8 cellular contexts compared by ENCODE assay signal in the genomic region with DNA sequence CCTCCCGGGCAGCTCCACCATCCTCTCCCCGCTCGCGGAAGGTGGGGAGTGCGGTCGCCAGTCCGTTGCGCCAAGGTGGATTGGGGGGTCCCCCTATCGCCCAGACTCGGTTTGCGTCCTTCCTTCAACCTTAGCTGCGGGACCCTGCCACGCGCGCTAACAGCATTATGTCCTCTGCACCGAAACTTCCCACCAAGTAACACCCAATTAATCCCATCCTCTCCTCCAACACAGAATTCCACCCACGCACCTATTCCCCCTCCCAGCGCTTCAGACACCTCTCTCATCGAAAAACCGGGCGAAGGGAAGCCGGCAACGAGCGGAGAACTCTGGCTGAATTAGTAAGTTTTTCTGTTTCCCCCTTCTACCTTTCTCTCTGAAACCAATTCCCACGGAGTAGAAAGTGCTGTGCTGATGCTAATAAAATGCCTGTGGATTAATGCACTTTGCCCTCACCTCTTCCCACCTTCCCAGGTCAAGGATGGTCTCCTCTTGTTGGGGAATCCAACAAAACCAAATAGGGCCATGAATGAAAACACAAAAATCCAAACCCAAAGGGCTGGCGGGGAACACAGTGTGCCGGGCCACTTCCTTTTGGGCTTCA. TPM values are rescaled to one million over a fixed set of nuclear protein-coding genes. Genes with fewer than 3 reads are reported as not detected.
DNase-seq lines count a peak whose midpoint lies in the region; TF ChIP-seq lines count a peak whose summit lies in the region.

No MANE protein-coding gene starts in this region.

- H3K9me2 ChIP-seq in OCI-LY1 (ENCODE audit: low read depth, low read length) = no peaks in the 10 kb centered on the region

- no peak for TF ChIP-seq CTCF in OCI-LY1 (IDR thresholded peaks at IDR 0.05; ENCODE audit: low read length)
- TF ChIP-seq CTCF in prostate gland (IDR thresholded peaks at IDR 0.05) = no peak

- DNase-seq in EH (ENCODE audit: low read depth) = peak; percentile 13
- DNase-seq in prostate gland (ENCODE audit: low spot score) = no peak
- no peak for DNase-seq in SK-N-DZ (ENCODE audit: low spot score)
- DNase-seq in NCI-H1436 (lab: John Stamatoyannopoulos, UW) = no peak
- DNase-seq in glomerular visceral epithelial cell (ENCODE audit: extremely low spot score) = no peak
- no peak for DNase-seq in mucosa of gallbladder (ENCODE audit: low spot score)

- no peaks in the 10 kb centered on the region for H3F3A ChIP-seq in OCI-LY1 (ENCODE audit: insufficient read depth, low read length)

- TF ChIP-seq POLR2A in prostate gland (IDR thresholded peaks at IDR 0.05) = no peak

- WGBS in esophagus, 2 donors = 10 to 11% methylated on average over 27 of the region's 27 CpGs
- 8% methylated on average over 27 of the region's 27 CpGs for WGBS in prostate gland

- H3K9me3 ChIP-seq in OCI-LY1 (ENCODE audit: low read length) = no peaks in the 10 kb centered on the region
- no peaks in the 10 kb centered on the region for H3K9me3 ChIP-seq in esophagus (ENCODE audit: control insufficient read depth in 2 of 2, insufficient read depth in 1 of 2, low read depth in 1 of 2, low read length in 1 of 2)
- no peaks in the 10 kb centered on the region for H3K9me3 ChIP-seq in prostate gland

- intact Hi-C loops in prostate gland (cut with DNase I) = loop anchor here (5.0 to 10.0 kb wide), 3 partner anchors 949 to 1287 kb away; a partner anchor contains a TSS

- peak overlapping the region; percentile 61 for H3K9ac ChIP-seq in OCI-LY1 (ENCODE audit: low read length)

- H3K27me3 ChIP-seq in OCI-LY1 (ENCODE audit: insufficient read depth, low read length) (peaks cover 24% of the 10 kb centered on the region; the same call in 1 of the 2 replicates), esophagus (ENCODE audit: control insufficient read depth in 1 of 2, insufficient read depth in 2 of 2, low read length in 2 of 2) (peaks cover 0 to 33% of the 10 kb centered on the region in 2 donors), prostate gland (replicated peaks; ENCODE audit: insufficient read depth) (no peaks in the 10 kb centered on the region)

- peak overlapping the region; percentile 91 for H3K4me2 ChIP-seq in OCI-LY1 (ENCODE audit: low read length)

- H3K36me3 ChIP-seq in OCI-LY1 (ENCODE audit: insufficient read depth, low read length) = no peaks in the 10 kb centered on the region
- H3K36me3 ChIP-seq in esophagus (ENCODE audit: control insufficient read depth in 2 of 2, insufficient read depth in 2 of 2, low read length in 1 of 2) = no peaks in the 10 kb centered on the region
- no peaks in the 10 kb centered on the region for H3K36me3 ChIP-seq in prostate gland

- no peaks in the 10 kb centered on the region for H4K20me1 ChIP-seq in OCI-LY1 (ENCODE audit: insufficient read depth, low read length)

- H3K27ac ChIP-seq in OCI-LY1 (ENCODE audit: low read depth, low read length, poor library complexity, severe bottlenecking) (no peak overlapping the region), esophagus (ENCODE audit: low read depth in 2 of 2, low read length in 1 of 2) (peak overlapping the region in 1 of 2 donors; percentile 25), prostate gland (peak overlapping the region; percentile 85 to 87)

- H3K79me2 ChIP-seq in OCI-LY1 (ENCODE audit: insufficient read depth, low read length) = no peaks in the 10 kb centered on the region

- H3K4me3 ChIP-seq in OCI-LY1 (ENCODE audit: low read depth, low read length, poor library complexity, severe bottlenecking) (peak overlapping the region; percentile 63), esophagus (ENCODE audit: low read depth in 1 of 2, low read length in 2 of 2) (peak overlapping the region; percentile 31 to 38), prostate gland (peak overlapping the region; percentile 39 to 44)

- H2AFZ ChIP-seq in OCI-LY1 (ENCODE audit: low read length) = 0 out of 2 replicates have a peak overlapping the region, but pooled peaks have one; percentile 36

- H3K4me1 ChIP-seq in OCI-LY1 (ENCODE audit: insufficient read depth, low read length, severe bottlenecking) (peaks cover 49% of the 10 kb centered on the region), esophagus (ENCODE audit: control insufficient read depth in 2 of 2, insufficient read depth in 2 of 2, low read length in 1 of 2) (peaks cover 4 to 24% of the 10 kb centered on the region in 2 donors), prostate gland (replicated peaks) (peaks cover 7% of the 10 kb centered on the region)

RNA-seq across cellular contexts. Expression of a gene that starts 0.9 kb away (rescaled TPM):
- 1 to 10 TPM; 3.3 to 4.3 TPM for polyA plus RNA-seq in esophagus
- total RNA-seq in prostate gland = 1 to 10 TPM; 2.8 to 3.1 TPM
- polyA plus RNA-seq in SK-N-DZ (2014; cell fraction: cytosol; rRNA removed) = not detected in 2 replicates
- polyA plus RNA-seq in SK-N-DZ (2014; cell fraction: nucleus; rRNA removed) = not detected in 2 replicates
- total RNA-seq in mucosa of gallbladder = 1.8 TPM

RNA-seq across cellular contexts. Expression of a gene that starts 3.9 kb away (rescaled TPM):
- polyA plus RNA-seq in esophagus = under 1 TPM; 0.19 to 0.69 TPM
- total RNA-seq in prostate gland (1 to 10 TPM; 6.9 to 7.5 TPM), mucosa of gallbladder (0.29 TPM)
- not detected in 2 replicates for polyA plus RNA-seq in SK-N-DZ (2014; cell fraction: cytosol; rRNA removed)
- polyA plus RNA-seq in SK-N-DZ (2014; cell fraction: nucleus; rRNA removed) = not detected in 2 replicates

RNA-seq across cellular contexts. Expression of a gene that starts 5.0 kb away (rescaled TPM):
- polyA plus RNA-seq in esophagus = 1 to 10 TPM; 1.5 to 1.8 TPM
- total RNA-seq in prostate gland = 1 to 10 TPM; 2.2 to 4.6 TPM
- polyA plus RNA-seq in SK-N-DZ (2014; cell fraction: cytosol; rRNA removed) = not detected in 2 replicates
- not detected in 2 replicates for polyA plus RNA-seq in SK-N-DZ (2014; cell fraction: nucleus; rRNA removed)
- total RNA-seq in mucosa of gallbladder = not detected

RNA-seq across cellular contexts. Expression of a gene that starts 8.0 kb away (rescaled TPM):
- 1 to 10 TPM; 1.7 to 3.5 TPM for polyA plus RNA-seq in esophagus
- total RNA-seq in prostate gland (10 to 100 TPM in 1 of 2 donors, 1 to 10 TPM in 1; 3.7 to 12.9 TPM), mucosa of gallbladder (0.81 TPM)
- not detected in 2 replicates for polyA plus RNA-seq in SK-N-DZ (2014; cell fraction: cytosol; rRNA removed)
- polyA plus RNA-seq in SK-N-DZ (2014; cell fraction: nucleus; rRNA removed) = not detected in 2 replicates

RNA-seq across cellular contexts. Expression of a gene that starts 13.9 kb away (rescaled TPM):
- under 1 TPM; 0.49 TPM for polyA plus RNA-seq in esophagus
- 10 to 100 TPM; 14.7 to 57.0 TPM for total RNA-seq in prostate gland
- 0.16 TPM in 1 of 2 replicates, not detected in the other for polyA plus RNA-seq in SK-N-DZ (2014; cell fraction: cytosol; rRNA removed)
- not detected in 2 replicates for polyA plus RNA-seq in SK-N-DZ (2014; cell fraction: nucleus; rRNA removed)
- total RNA-seq in mucosa of gallbladder = 0.17 TPM
